2 cellular contexts compared by ENCODE assay signal in the genomic region with DNA sequence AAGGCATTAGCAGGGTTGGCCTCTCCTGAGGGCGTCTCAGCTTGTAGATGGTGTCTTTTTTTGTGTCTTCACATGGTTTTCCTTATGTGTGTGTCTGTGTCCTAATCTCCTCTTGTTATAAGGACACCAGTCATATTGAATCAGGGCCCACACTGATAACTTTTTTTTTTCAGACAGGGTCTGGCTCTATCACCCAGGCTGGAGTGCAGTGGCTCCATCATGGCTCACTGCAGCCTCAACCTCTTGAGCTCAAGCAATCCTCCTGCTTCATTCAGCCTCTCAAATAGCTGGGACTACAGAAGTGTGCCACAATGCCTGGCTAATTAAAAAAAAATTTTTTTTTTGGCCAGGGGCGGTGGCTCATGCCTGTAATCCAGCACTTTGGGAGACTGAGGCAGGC.
TF ChIP-seq lines count a peak whose summit lies in the region.

No MANE protein-coding gene starts in this region.

TF ChIP-seq in GM23338, 12 proteins besides CTCF, POLR2A, EP300 and RAD21 (continues in another document):
- TF ChIP-seq ZNF114 (CRISPR knock-in tag; IDR thresholded peaks at IDR 0.05) (no peak), STAT1 (IDR thresholded peaks at IDR 0.05; ENCODE audit: unreplicated experiment) (no peak), JUNB (IDR thresholded peaks at IDR 0.05; ENCODE audit: unreplicated experiment) (no peak), ZNF331 (CRISPR knock-in tag; IDR thresholded peaks at IDR 0.05; ENCODE audit: low read depth) (no peak), EZH2 (IDR thresholded peaks at IDR 0.05; ENCODE audit: low read depth, unreplicated experiment) (no peak), NANOG (IDR thresholded peaks at IDR 0.05; ENCODE audit: borderline replicate concordance) (no peak), POLR2AphosphoS5 (IDR thresholded peaks at IDR 0.05; ENCODE audit: low read depth) (no peak), EZH2phosphoT487 (IDR thresholded peaks at IDR 0.05; ENCODE audit: unreplicated experiment) (no peak), CREB1 (CRISPR knock-in tag; IDR thresholded peaks at IDR 0.05; ENCODE audit: low read depth) (no peak)
- TF ChIP-seq, protein P1, sequence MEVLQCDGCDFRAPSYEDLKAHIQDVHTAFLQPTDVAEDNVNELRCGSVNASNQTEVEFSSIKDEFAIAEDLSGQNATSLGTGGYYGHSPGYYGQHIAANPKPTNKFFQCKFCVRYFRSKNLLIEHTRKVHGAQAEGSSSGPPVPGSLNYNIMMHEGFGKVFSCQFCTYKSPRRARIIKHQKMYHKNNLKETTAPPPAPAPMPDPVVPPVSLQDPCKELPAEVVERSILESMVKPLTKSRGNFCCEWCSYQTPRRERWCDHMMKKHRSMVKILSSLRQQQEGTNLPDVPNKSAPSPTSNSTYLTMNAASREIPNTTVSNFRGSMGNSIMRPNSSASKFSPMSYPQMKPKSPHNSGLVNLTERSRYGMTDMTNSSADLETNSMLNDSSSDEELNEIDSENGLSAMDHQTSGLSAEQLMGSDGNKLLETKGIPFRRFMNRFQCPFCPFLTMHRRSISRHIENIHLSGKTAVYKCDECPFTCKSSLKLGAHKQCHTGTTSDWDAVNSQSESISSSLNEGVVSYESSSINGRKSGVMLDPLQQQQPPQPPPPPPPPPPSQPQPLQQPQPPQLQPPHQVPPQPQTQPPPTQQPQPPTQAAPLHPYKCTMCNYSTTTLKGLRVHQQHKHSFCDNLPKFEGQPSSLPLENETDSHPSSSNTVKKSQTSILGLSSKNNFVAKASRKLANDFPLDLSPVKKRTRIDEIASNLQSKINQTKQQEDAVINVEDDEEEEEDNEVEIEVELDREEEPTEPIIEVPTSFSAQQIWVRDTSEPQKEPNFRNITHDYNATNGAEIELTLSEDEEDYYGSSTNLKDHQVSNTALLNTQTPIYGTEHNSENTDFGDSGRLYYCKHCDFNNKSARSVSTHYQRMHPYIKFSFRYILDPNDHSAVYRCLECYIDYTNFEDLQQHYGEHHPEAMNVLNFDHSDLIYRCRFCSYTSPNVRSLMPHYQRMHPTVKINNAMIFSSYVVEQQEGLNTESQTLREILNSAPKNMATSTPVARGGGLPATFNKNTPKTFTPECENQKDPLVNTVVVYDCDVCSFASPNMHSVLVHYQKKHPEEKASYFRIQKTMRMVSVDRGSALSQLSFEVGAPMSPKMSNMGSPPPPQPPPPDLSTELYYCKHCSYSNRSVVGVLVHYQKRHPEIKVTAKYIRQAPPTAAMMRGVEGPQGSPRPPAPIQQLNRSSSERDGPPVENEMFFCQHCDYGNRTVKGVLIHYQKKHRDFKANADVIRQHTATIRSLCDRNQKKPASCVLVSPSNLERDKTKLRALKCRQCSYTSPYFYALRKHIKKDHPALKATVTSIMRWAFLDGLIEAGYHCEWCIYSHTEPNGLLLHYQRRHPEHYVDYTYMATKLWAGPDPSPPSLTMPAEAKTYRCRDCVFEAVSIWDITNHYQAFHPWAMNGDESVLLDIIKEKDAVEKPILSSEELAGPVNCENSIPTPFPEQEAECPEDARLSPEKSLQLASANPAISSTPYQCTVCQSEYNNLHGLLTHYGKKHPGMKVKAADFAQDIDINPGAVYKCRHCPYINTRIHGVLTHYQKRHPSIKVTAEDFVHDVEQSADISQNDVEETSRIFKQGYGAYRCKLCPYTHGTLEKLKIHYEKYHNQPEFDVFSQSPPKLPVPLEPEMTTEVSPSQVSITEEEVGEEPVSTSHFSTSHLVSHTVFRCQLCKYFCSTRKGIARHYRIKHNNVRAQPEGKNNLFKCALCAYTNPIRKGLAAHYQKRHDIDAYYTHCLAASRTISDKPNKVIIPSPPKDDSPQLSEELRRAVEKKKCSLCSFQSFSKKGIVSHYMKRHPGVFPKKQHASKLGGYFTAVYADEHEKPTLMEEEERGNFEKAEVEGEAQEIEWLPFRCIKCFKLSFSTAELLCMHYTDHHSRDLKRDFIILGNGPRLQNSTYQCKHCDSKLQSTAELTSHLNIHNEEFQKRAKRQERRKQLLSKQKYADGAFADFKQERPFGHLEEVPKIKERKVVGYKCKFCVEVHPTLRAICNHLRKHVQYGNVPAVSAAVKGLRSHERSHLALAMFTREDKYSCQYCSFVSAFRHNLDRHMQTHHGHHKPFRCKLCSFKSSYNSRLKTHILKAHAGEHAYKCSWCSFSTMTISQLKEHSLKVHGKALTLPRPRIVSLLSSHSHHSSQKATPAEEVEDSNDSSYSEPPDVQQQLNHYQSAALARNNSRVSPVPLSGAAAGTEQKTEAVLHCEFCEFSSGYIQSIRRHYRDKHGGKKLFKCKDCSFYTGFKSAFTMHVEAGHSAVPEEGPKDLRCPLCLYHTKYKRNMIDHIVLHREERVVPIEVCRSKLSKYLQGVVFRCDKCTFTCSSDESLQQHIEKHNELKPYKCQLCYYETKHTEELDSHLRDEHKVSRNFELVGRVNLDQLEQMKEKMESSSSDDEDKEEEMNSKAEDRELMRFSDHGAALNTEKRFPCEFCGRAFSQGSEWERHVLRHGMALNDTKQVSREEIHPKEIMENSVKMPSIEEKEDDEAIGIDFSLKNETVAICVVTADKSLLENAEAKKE (CRISPR knock-in tag; IDR thresholded peaks at IDR 0.05): no peak
- TF ChIP-seq, protein P2, sequence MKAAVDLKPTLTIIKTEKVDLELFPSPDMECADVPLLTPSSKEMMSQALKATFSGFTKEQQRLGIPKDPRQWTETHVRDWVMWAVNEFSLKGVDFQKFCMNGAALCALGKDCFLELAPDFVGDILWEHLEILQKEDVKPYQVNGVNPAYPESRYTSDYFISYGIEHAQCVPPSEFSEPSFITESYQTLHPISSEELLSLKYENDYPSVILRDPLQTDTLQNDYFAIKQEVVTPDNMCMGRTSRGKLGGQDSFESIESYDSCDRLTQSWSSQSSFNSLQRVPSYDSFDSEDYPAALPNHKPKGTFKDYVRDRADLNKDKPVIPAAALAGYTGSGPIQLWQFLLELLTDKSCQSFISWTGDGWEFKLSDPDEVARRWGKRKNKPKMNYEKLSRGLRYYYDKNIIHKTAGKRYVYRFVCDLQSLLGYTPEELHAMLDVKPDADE (IDR thresholded peaks at IDR 0.05): no peak

TF ChIP-seq in K562, 482 proteins besides CTCF, POLR2A, EP300 and RAD21:
- TF ChIP-seq FOXA1 (IDR thresholded peaks at IDR 0.05; ENCODE audit: borderline replicate concordance) (no peak), EHMT2 (IDR thresholded peaks at IDR 0.05) (no peak), ZNF644 (tag; IDR thresholded peaks at IDR 0.05; ENCODE audit: low read depth) (no peak), U2AF1 (optimal IDR thresholded peaks at IDR 0.05; ENCODE audit: low read depth, low read length) (no peak)
- TF ChIP-seq, protein P3, sequence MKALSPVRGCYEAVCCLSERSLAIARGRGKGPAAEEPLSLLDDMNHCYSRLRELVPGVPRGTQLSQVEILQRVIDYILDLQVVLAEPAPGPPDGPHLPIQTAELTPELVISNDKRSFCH (CRISPR knock-in tag; IDR thresholded peaks at IDR 0.05): no peak
- TF ChIP-seq, protein P3 (tag; IDR thresholded peaks at IDR 0.05): no peak
